Comparison of ENCODE assay signal across 24 cellular contexts in the genomic region with DNA sequence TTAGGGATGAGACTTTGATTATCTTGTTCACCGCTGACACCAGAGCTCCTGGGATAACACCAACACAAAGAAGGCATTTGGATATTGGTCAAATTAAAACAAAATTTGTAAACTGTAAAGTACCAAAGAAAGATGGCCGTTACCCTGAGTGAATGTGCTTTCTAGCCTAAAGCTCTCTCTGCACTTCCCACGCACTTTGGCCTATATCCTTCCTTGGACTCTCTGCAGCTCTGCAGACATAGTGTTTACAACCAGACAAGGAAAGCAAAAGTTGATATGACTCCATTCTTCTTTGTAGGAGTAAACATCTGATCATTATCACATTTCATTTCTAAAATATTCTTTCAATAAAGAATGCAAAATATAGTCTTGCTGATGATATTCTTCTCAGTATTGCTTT. TPM values are rescaled to one million over a fixed set of nuclear protein-coding genes. Genes with fewer than 3 reads are reported as not detected.
"Had no signal": no experiment of that assay in that cellular context is flagged by ENCODE, and none has a peak within 500 bp of the region (broad histone marks: within the 10 kb centered on the region; RNA-seq: fewer than 3 reads in every experiment).

No MANE protein-coding gene starts in this region.

- H3K4me3 ChIP-seq: adrenal gland, body of pancreas, breast epithelium had no signal

- H3K27ac Mint-ChIP-seq: activated CD4-positive, alpha-beta T cell treated with anti-CD3 and anti-CD28 coated beads, Interleukin-2, amount 10 ng/mL, durations not matched to agents 24 days and 14 days; activated CD8-positive, alpha-beta T cell treated with anti-CD3 and anti-CD28 coated beads for 36 hours; activated naive CD4-positive, alpha-beta T cell treated with anti-CD3 and anti-CD28 coated beads for 36 hours; activated naive CD4-positive, alpha-beta T cell treated with anti-CD3 and anti-CD28 coated beads, Interleukin-2, amount 50 U/mL, for 72 hours; activated T-helper 1 cell treated with anti-CD3 and anti-CD28 coated beads, Interleukin-12 subunit alpha, Interleukin-12 subunit beta, Interleukin-2, Interleukin-4 antibody, amounts not matched to agents 30 ng/mL and 10 ng/mL and 1 ng/mL, durations not matched to agents 14 hours and 24 hours and 36 hours had no signal

- H3K4me1 Mint-ChIP-seq: activated CD4-positive, alpha-beta T cell treated with anti-CD3 and anti-CD28 coated beads, Interleukin-2, amount 10 ng/mL, durations not matched to agents 24 days and 14 days had no signal

- H3K9me3 ChIP-seq: adrenal gland, body of pancreas, breast epithelium had no signal

- ATAC-seq: activated CD8-positive, alpha-beta T cell treated with anti-CD3 and anti-CD28 coated beads for 36 hours; activated naive CD4-positive, alpha-beta T cell treated with anti-CD3 and anti-CD28 coated beads, Interleukin-2, amount 50 U/mL, for 72 hours; activated T-cell treated with anti-CD3 and anti-CD28 coated beads, Interleukin-2, amount 50 U/mL, for 4 hours; body of pancreas had no signal

- H3K36me3 ChIP-seq: adrenal gland, breast epithelium had no signal

- DNase-seq: activated CD4-positive, alpha-beta T cell treated with anti-CD3 and anti-CD28 coated beads, Interleukin-2, amount 10 ng/mL, durations not matched to agents 24 days and 14 days; activated CD4-positive, alpha-beta T cell treated with anti-CD3 and anti-CD28 coated beads, Interleukin-2, amount 50 U/mL, for 4 hours; activated CD8-positive, alpha-beta T cell treated with anti-CD3 and anti-CD28 coated beads for 36 hours; activated gamma-delta T cell treated with Interleukin-2 at 50 U/mL for 16 hours; activated naive CD4-positive, alpha-beta T cell treated with anti-CD3 and anti-CD28 coated beads for 36 hours; activated T-cell treated with anti-CD3 and anti-CD28 coated beads, Interleukin-2, amount 50 U/mL, for 4 hours; adrenal gland; body of pancreas; NCI-H1105; NCI-H1417 treated with DMSO at 0.1 percent for 48 hours; NCI-H187 treated with DMSO at 0.1 percent for 48 hours; NCI-H2171 treated with DMSO at 0.1 percent for 48 hours; NCI-H2227 treated with DMSO at 0.1 percent for 48 hours; NCI-H510A treated with DMSO at 0.1 percent for 48 hours; NCI-H526 treated with DMSO at 0.1 percent for 48 hours; NCI-H774; OCI-M1; Right ventricle myocardium superior; T1000 had no signal

- H3K9ac ChIP-seq: KMS-11 had no signal

- H3K27ac ChIP-seq: adrenal gland, body of pancreas, breast epithelium, KMS-11 had no signal

- H3K4me3 Mint-ChIP-seq: activated CD4-positive, alpha-beta T cell treated with anti-CD3 and anti-CD28 coated beads, Interleukin-2, amount 10 ng/mL, durations not matched to agents 24 days and 14 days; activated CD8-positive, alpha-beta T cell treated with anti-CD3 and anti-CD28 coated beads for 36 hours; activated naive CD4-positive, alpha-beta T cell treated with anti-CD3 and anti-CD28 coated beads for 36 hours; activated T-cell treated with anti-CD3 and anti-CD28 coated beads, Interleukin-2, amount 50 U/mL, for 4 hours; activated T-helper 1 cell treated with anti-CD3 and anti-CD28 coated beads, Interleukin-12 subunit alpha, Interleukin-12 subunit beta, Interleukin-2, Interleukin-4 antibody, amounts not matched to agents 30 ng/mL and 10 ng/mL and 1 ng/mL, durations not matched to agents 14 hours and 24 hours and 36 hours had no signal

- H3K36me3 Mint-ChIP-seq: activated naive CD4-positive, alpha-beta T cell treated with anti-CD3 and anti-CD28 coated beads, Interleukin-2, amount 50 U/mL, for 72 hours had no signal

- H3K4me1 ChIP-seq: adrenal gland, body of pancreas, breast epithelium had no signal

- H3K9me3 Mint-ChIP-seq: activated CD4-positive, alpha-beta T cell treated with anti-CD3 and anti-CD28 coated beads, Interleukin-2, amount 10 ng/mL, durations not matched to agents 24 days and 14 days; activated CD8-positive, alpha-beta T cell treated with anti-CD3 and anti-CD28 coated beads for 36 hours; activated naive CD4-positive, alpha-beta T cell treated with anti-CD3 and anti-CD28 coated beads for 36 hours; activated naive CD4-positive, alpha-beta T cell treated with anti-CD3 and anti-CD28 coated beads, Interleukin-2, amount 50 U/mL, for 72 hours; activated T-cell treated with anti-CD3 and anti-CD28 coated beads, Interleukin-2, amount 50 U/mL, for 4 hours; activated T-helper 1 cell treated with anti-CD3 and anti-CD28 coated beads, Interleukin-12 subunit alpha, Interleukin-12 subunit beta, Interleukin-2, Interleukin-4 antibody, amounts not matched to agents 30 ng/mL and 10 ng/mL and 1 ng/mL, durations not matched to agents 14 hours and 24 hours and 36 hours had no signal

- H3K27me3 ChIP-seq: adrenal gland, body of pancreas, breast epithelium had no signal

RNA-seq across cellular contexts. Expression of gene PITX2, which starts 44.8 kb away (rescaled TPM):
- total RNA-seq: activated CD8-positive, alpha-beta T cell treated with anti-CD3 and anti-CD28 coated beads for 36 hours; activated naive CD4-positive, alpha-beta T cell treated with anti-CD3 and anti-CD28 coated beads for 36 hours; activated naive CD4-positive, alpha-beta T cell treated with anti-CD3 and anti-CD28 coated beads, Interleukin-2, amount 50 U/mL, for 72 hours; activated T-cell treated with anti-CD3 and anti-CD28 coated beads, Interleukin-2, amount 50 U/mL, for 4 hours; activated T-helper 1 cell treated with anti-CD3 and anti-CD28 coated beads, Interleukin-12 subunit alpha, Interleukin-12 subunit beta, Interleukin-2, Interleukin-4 antibody, amounts not matched to agents 30 ng/mL and 10 ng/mL and 1 ng/mL, durations not matched to agents 14 hours and 24 hours and 36 hours; adrenal gland; body of pancreas; Right ventricle myocardium superior; T-helper 1 cell treated with Interleukin-12 subunit alpha and Interleukin-12 subunit beta and Interleukin-4 antibody, amounts not matched to agents 30 ng/mL and 1 ng/mL, for 36 hours had no signal
- polyA plus RNA-seq: adrenal gland had no signal
